ENCODE assay signal across 27 cellular contexts in genomic region chr1:67601539-67601938, GRCh38.
"Had no signal": no experiment of that assay in that cellular context is flagged by ENCODE, and none has a peak within 500 bp of the region (broad histone marks: within the 10 kb centered on the region; RNA-seq: fewer than 3 reads in every experiment).

No MANE protein-coding gene starts in this region.

- H3K4me1 ChIP-seq: lower lobe of right lung, uterus had no signal

- H3K27ac Mint-ChIP-seq: activated CD4-positive, alpha-beta T cell treated with anti-CD3 and anti-CD28 coated beads, Interleukin-2, amount 10 ng/mL, durations not matched to agents 7 days and 5 days; activated CD8-positive, alpha-beta T cell treated with anti-CD3 and anti-CD28 coated beads, Interleukin-2, amount 10 ng/mL, durations not matched to agents 7 days and 5 days; activated naive CD4-positive, alpha-beta T cell treated with anti-CD3 and anti-CD28 coated beads, Interleukin-2, amount 50 U/mL, for 72 hours; activated T-helper 17 cell treated with anti-CD3 and anti-CD28 coated beads, Interleukin-2, amount 50 U/mL, for 72 hours; brain; effector memory CD8-positive, alpha-beta T cell; naive thymus-derived CD4-positive, alpha-beta T cell; neural progenitor cell; progenitor cell of endocrine pancreas; stimulated activated naive B cell treated with anti-CD40 and anti-IgM and Interleukin-4, amounts not matched to agents 10 μg/mL and 1 μg/mL and 100 μg/mL, for 72 hours had no signal

- H3K36me3 Mint-ChIP-seq: activated naive CD4-positive, alpha-beta T cell treated with anti-CD3 and anti-CD28 coated beads, Interleukin-2, amount 50 U/mL, for 72 hours; brain; naive thymus-derived CD4-positive, alpha-beta T cell; neural progenitor cell; stimulated activated naive B cell treated with anti-CD40 and anti-IgM and Interleukin-4, amounts not matched to agents 10 μg/mL and 1 μg/mL and 100 μg/mL, for 72 hours had no signal

- DNase-seq: activated CD4-positive, alpha-beta T cell treated with anti-CD3 and anti-CD28 coated beads, Interleukin-2, amount 10 ng/mL, durations not matched to agents 7 days and 5 days; activated CD8-positive, alpha-beta T cell treated with anti-CD3 and anti-CD28 coated beads, Interleukin-2, amount 10 ng/mL, durations not matched to agents 7 days and 5 days; activated T-cell treated with anti-CD3 and anti-CD28 coated beads, Interleukin-2, amount 50 U/mL, for 1 hour; aorta; dorsolateral prefrontal cortex; effector memory CD8-positive, alpha-beta T cell; gastrocnemius medialis; hippocampal formation; kidney; lower lobe of right lung; naive thymus-derived CD4-positive, alpha-beta T cell; retina; sigmoid colon; stimulated activated CD4-positive, alpha-beta T cell treated with anti-CD3 and anti-CD28 coated beads, Interleukin-15, amount 100 ng/mL, for 24 hours; stimulated activated naive B cell treated with anti-CD40 and anti-IgM and Interleukin-4, amounts not matched to agents 10 μg/mL and 1 μg/mL and 100 μg/mL, for 72 hours; transverse colon; uterus had no signal

- H3K4me3 Mint-ChIP-seq: activated CD4-positive, alpha-beta T cell treated with anti-CD3 and anti-CD28 coated beads, Interleukin-2, amount 10 ng/mL, durations not matched to agents 7 days and 5 days; activated CD8-positive, alpha-beta T cell treated with anti-CD3 and anti-CD28 coated beads, Interleukin-2, amount 10 ng/mL, durations not matched to agents 7 days and 5 days; activated T-helper 17 cell treated with anti-CD3 and anti-CD28 coated beads, Interleukin-2, amount 50 U/mL, for 72 hours; brain; central memory CD8-positive, alpha-beta T cell; effector memory CD8-positive, alpha-beta T cell; naive thymus-derived CD4-positive, alpha-beta T cell; neural progenitor cell; stimulated activated naive B cell treated with anti-CD40 and anti-IgM and Interleukin-4, amounts not matched to agents 10 μg/mL and 1 μg/mL and 100 μg/mL, for 72 hours had no signal

- H3K4me3 ChIP-seq: dorsolateral prefrontal cortex, esophagus muscularis mucosa, gastrocnemius medialis, lower lobe of right lung, neural progenitor cell, sigmoid colon, smooth muscle cell, transverse colon, uterus had no signal

- H3K9ac ChIP-seq: neural progenitor cell had no signal

- H3K36me3 ChIP-seq: esophagus muscularis mucosa, gastrocnemius medialis, lower lobe of right lung, neural progenitor cell, sigmoid colon, transverse colon, uterus had no signal

- H3K9me3 ChIP-seq: esophagus muscularis mucosa, gastrocnemius medialis, lower lobe of right lung, sigmoid colon, transverse colon, uterus had no signal

- H3K4me2 ChIP-seq: neural progenitor cell, smooth muscle cell had no signal

- H2AFZ ChIP-seq: neural progenitor cell had no signal

- H3K4me1 Mint-ChIP-seq: activated CD4-positive, alpha-beta T cell treated with anti-CD3 and anti-CD28 coated beads, Interleukin-2, amount 10 ng/mL, durations not matched to agents 7 days and 5 days; activated T-helper 17 cell treated with anti-CD3 and anti-CD28 coated beads, Interleukin-2, amount 50 U/mL, for 72 hours; central memory CD8-positive, alpha-beta T cell; naive thymus-derived CD4-positive, alpha-beta T cell had no signal

- H3K27me3 ChIP-seq: dorsolateral prefrontal cortex, esophagus muscularis mucosa, gastrocnemius medialis, neural progenitor cell, sigmoid colon, transverse colon, uterus had no signal

- H3K27ac ChIP-seq: dorsolateral prefrontal cortex, esophagus muscularis mucosa, gastrocnemius medialis, lower lobe of right lung, neural progenitor cell, sigmoid colon, transverse colon, uterus had no signal

- H3K9me3 Mint-ChIP-seq: activated CD4-positive, alpha-beta T cell treated with anti-CD3 and anti-CD28 coated beads, Interleukin-2, amount 10 ng/mL, durations not matched to agents 7 days and 5 days; activated naive CD4-positive, alpha-beta T cell treated with anti-CD3 and anti-CD28 coated beads, Interleukin-2, amount 50 U/mL, for 72 hours; activated T-helper 17 cell treated with anti-CD3 and anti-CD28 coated beads, Interleukin-2, amount 50 U/mL, for 72 hours; central memory CD8-positive, alpha-beta T cell; effector memory CD8-positive, alpha-beta T cell had no signal

- ATAC-seq: activated CD4-positive, CD25-positive, alpha-beta regulatory T cell treated with anti-CD3 and anti-CD28 coated beads, Interleukin-2, amount 50 U/mL, for 24 hours; activated CD8-positive, alpha-beta T cell treated with anti-CD3 and anti-CD28 coated beads, Interleukin-2, amount 10 ng/mL, durations not matched to agents 7 days and 5 days; activated naive CD4-positive, alpha-beta T cell treated with anti-CD3 and anti-CD28 coated beads, Interleukin-2, amount 50 U/mL, for 72 hours; activated T-helper 17 cell treated with anti-CD3 and anti-CD28 coated beads, Interleukin-2, amount 50 U/mL, for 72 hours; effector memory CD8-positive, alpha-beta T cell; gastrocnemius medialis; left lobe of liver; lower lobe of right lung; naive thymus-derived CD4-positive, alpha-beta T cell; stimulated activated naive B cell treated with anti-CD40 and anti-IgM and Interleukin-4, amounts not matched to agents 10 μg/mL and 1 μg/mL and 100 μg/mL, for 72 hours had no signal
